11 cellular contexts compared by ENCODE assay signal in genomic region chr18:8948471-8949149, GRCh38.
DNase-seq lines count a peak whose midpoint lies in the region; ATAC-seq, FAIRE-seq and TF ChIP-seq lines count a peak whose summit lies in the region.
"Had no signal": no experiment of that assay in that cellular context is flagged by ENCODE, and none has a peak within 500 bp of the region (broad histone marks: within the 10 kb centered on the region; RNA-seq: fewer than 3 reads in every experiment).

No MANE protein-coding gene starts in this region.

- peaks cover 0 to 6% (median 0%) of the 10 kb centered on the region in 9 donors for H3K9me3 Mint-ChIP-seq in naive thymus-derived CD8-positive, alpha-beta T cell

- no peak for ATAC-seq in HG03280 (IDR thresholded peaks at IDR 0.05; ENCODE audit: unreplicated experiment)
- no peak for ATAC-seq in naive thymus-derived CD8-positive, alpha-beta T cell
- no peak for ATAC-seq in HG03097 (IDR thresholded peaks at IDR 0.05; ENCODE audit: low FRiP score, unreplicated experiment)

- H4K20me1 ChIP-seq in endothelial cell of umbilical vein (replicated peaks; ENCODE audit: control insufficient read depth, extremely low read depth, insufficient read depth, low read length) (no peaks in the 10 kb centered on the region), osteoblast (ENCODE audit: insufficient read depth, low read length) (no peaks in the 10 kb centered on the region)

- peaks cover 0 to 6% (median 0%) of the 10 kb centered on the region in 5 donors for H3K27me3 Mint-ChIP-seq in naive thymus-derived CD8-positive, alpha-beta T cell
- H3K27me3 Mint-ChIP-seq: stimulated activated naive CD8-positive, alpha-beta T cell treated with anti-CD3 and anti-CD28 coated beads, Interleukin-15, Interleukin-2, amounts not matched to agents 100 ng/mL and 50 ng/mL, for 24 hours had no signal

- H3K4me3 Mint-ChIP-seq in naive thymus-derived CD8-positive, alpha-beta T cell = no peak overlapping the region
- H3K4me3 Mint-ChIP-seq: nephron progenitor cell; stimulated activated naive CD8-positive, alpha-beta T cell treated with anti-CD3 and anti-CD28 coated beads, Interleukin-15, Interleukin-2, amounts not matched to agents 100 ng/mL and 50 ng/mL, for 24 hours had no signal

- H3K27ac ChIP-seq in endothelial cell of umbilical vein (ENCODE audit: insufficient read depth, low read depth, low read length) = no peak overlapping the region
- H3K27ac ChIP-seq in osteoblast (ENCODE audit: low read depth, low read length) = peak overlapping the region; percentile 90
- H3K27ac ChIP-seq: cardiac muscle cell had no signal

- H3K9me1 ChIP-seq in endothelial cell of umbilical vein (replicated peaks; ENCODE audit: control insufficient read depth, extremely low read depth, insufficient read depth, low read length) = no peaks in the 10 kb centered on the region

- no peaks in the 10 kb centered on the region for H3K9me3 ChIP-seq in endothelial cell of umbilical vein (replicated peaks; ENCODE audit: control insufficient read depth, insufficient read depth, low read length)
- H3K9me3 ChIP-seq in osteoblast (ENCODE audit: low read depth, low read length) = peaks cover 3% of the 10 kb centered on the region

- peak; percentile 60 for DNase-seq in Daoy (ENCODE audit: low read depth)
- peak; percentile 26 for DNase-seq in NCI-H460 (ENCODE audit: extremely low read depth, low read depth)
- DNase-seq in endothelial cell of umbilical vein (ENCODE audit: low read depth, low spot score) = no peak
- DNase-seq in osteoblast (ENCODE audit: insufficient read length, low spot score, missing footprints) = peak; percentile 93
- no peak for DNase-seq in HT-29 (ENCODE audit: low spot score)
- no peak for DNase-seq in naive thymus-derived CD8-positive, alpha-beta T cell
- DNase-seq: nephron progenitor cell had no signal

- H3K27me3 ChIP-seq in endothelial cell of umbilical vein (ENCODE audit: control insufficient read depth in 2 of 2, insufficient read depth in 2 of 2, low read length in 2 of 2) = peaks cover 0 to 5% of the 10 kb centered on the region in 2 experiments
- H3K27me3 ChIP-seq in osteoblast (ENCODE audit: insufficient read depth, low read length) = no peaks in the 10 kb centered on the region
- H3K27me3 ChIP-seq: cardiac muscle cell had no signal

- H2AFZ ChIP-seq in endothelial cell of umbilical vein (ENCODE audit: low read depth, low read length) = no peak overlapping the region
- H2AFZ ChIP-seq in osteoblast (ENCODE audit: low read length) = peak overlapping the region; percentile 63

- FAIRE-seq in endothelial cell of umbilical vein (lab: Jason Lieb, UNC) = peak; percentile 66

- no peak overlapping the region for H3K9ac ChIP-seq in endothelial cell of umbilical vein (replicated peaks; ENCODE audit: extremely low read depth, insufficient read depth, low read length)

- H3K4me2 ChIP-seq in endothelial cell of umbilical vein (ENCODE audit: insufficient read depth, low read length) (no peak overlapping the region), osteoblast (ENCODE audit: insufficient read depth, low read length) (peak overlapping the region; percentile 73)

- BruUV-seq in endothelial cell of umbilical vein (replicated peaks; lab: Mats Ljungman, UMichigan) = no TSS peak

- H3K4me3 ChIP-seq in endothelial cell of umbilical vein (replicated peaks in 1 of 3; ENCODE audit: insufficient read depth in 1 of 3, low read depth in 1 of 3, low read length in 3 of 3) = no peak overlapping the region
- H3K4me3 ChIP-seq in osteoblast (ENCODE audit: insufficient read depth, low read length) = peak overlapping the region; percentile 44
- H3K4me3 ChIP-seq: cardiac muscle cell had no signal

- POLR2A ChIA-PET in endothelial cell of umbilical vein (lab: Charles Lee) = no interaction called here
- POLR2A ChIA-PET in naive thymus-derived CD8-positive, alpha-beta T cell (lab: Charles Lee) = no interaction called here

- H3K36me3 ChIP-seq in endothelial cell of umbilical vein (ENCODE audit: control insufficient read depth in 2 of 2, extremely low read depth in 1 of 2, insufficient read depth in 2 of 2, low read length in 2 of 2) (no peaks in the 10 kb centered on the region), osteoblast (ENCODE audit: insufficient read depth, low read length) (no peaks in the 10 kb centered on the region)
- H3K36me3 ChIP-seq: cardiac muscle cell had no signal

- H3K36me3 Mint-ChIP-seq in naive thymus-derived CD8-positive, alpha-beta T cell = no peaks in the 10 kb centered on the region

- no peaks in the 10 kb centered on the region for H3K79me2 ChIP-seq in endothelial cell of umbilical vein (ENCODE audit: control insufficient read depth, insufficient read depth, low read length)
- no peaks in the 10 kb centered on the region for H3K79me2 ChIP-seq in osteoblast (ENCODE audit: insufficient read depth, low read length)

- H3K4me1 ChIP-seq in endothelial cell of umbilical vein (ENCODE audit: control insufficient read depth, extremely low read depth, insufficient read depth, low read length) (peaks cover 4% of the 10 kb centered on the region), osteoblast (ENCODE audit: insufficient read depth, low read length) (peaks cover 42% of the 10 kb centered on the region)

- H3K4me1 Mint-ChIP-seq in naive thymus-derived CD8-positive, alpha-beta T cell = peaks cover 11 to 34% (median 13%) of the 10 kb centered on the region in 4 donors

- no peak overlapping the region for H3K27ac Mint-ChIP-seq in naive thymus-derived CD8-positive, alpha-beta T cell
- H3K27ac Mint-ChIP-seq: nephron progenitor cell; stimulated activated naive CD8-positive, alpha-beta T cell treated with anti-CD3 and anti-CD28 coated beads, Interleukin-15, Interleukin-2, amounts not matched to agents 100 ng/mL and 50 ng/mL, for 24 hours had no signal

- no peak for TF ChIP-seq CTCF in endothelial cell of umbilical vein (IDR thresholded peaks at IDR 0.05; ENCODE audit: extremely low read depth in 1 of 2, insufficient read depth in 1 of 2, low read depth in 1 of 2, low read length in 2 of 2)
- no peak for TF ChIP-seq CTCF in osteoblast (IDR thresholded peaks at IDR 0.05; ENCODE audit: extremely low read depth, low read depth, low read length)

- dilution Hi-C loops in endothelial cell of umbilical vein (cut with MboI; ENCODE audit: extremely low pct_ligation_motif_present, low sequenced_read_pairs) = no loop called here

- CTCF ChIA-PET in endothelial cell of umbilical vein (lab: Charles Lee) = interaction anchor here (1.1 to 2.4 kb wide), 2 partner anchors 10 to 11 kb away, joined by 6 to 8 read pairs; no protein-coding TSS in a partner anchor

- intact Hi-C loops in endothelial cell of umbilical vein (cut with micrococcal nuclease) = no loop called here

- TF ChIP-seq POLR2A in endothelial cell of umbilical vein (IDR thresholded peaks at IDR 0.05; ENCODE audit: low read depth, low read length) = no peak

TF ChIP-seq in endothelial cell of umbilical vein, 7 proteins besides CTCF, POLR2A, EP300 and RAD21:
- TF ChIP-seq MAX (IDR thresholded peaks at IDR 0.05; ENCODE audit: insufficient read depth, insufficient read length) = no peak
- TF ChIP-seq GATA2 (IDR thresholded peaks at IDR 0.05; ENCODE audit: insufficient read depth, insufficient read length, low read depth, low read length) = no peak
- no peak for TF ChIP-seq POLR2AphosphoS5 (IDR thresholded peaks at IDR 0.05; ENCODE audit: insufficient read depth, low read depth, low read length)
- no peak for TF ChIP-seq JUN (IDR thresholded peaks at IDR 0.05; ENCODE audit: borderline replicate concordance, insufficient read depth, insufficient read length, low read depth)
- no peak for TF ChIP-seq FOS (IDR thresholded peaks at IDR 0.05; ENCODE audit: borderline replicate concordance, insufficient read depth, low read length)
- no peak for TF ChIP-seq EZH2 (IDR thresholded peaks at IDR 0.05; ENCODE audit: borderline replicate concordance, low read depth, low read length, severe bottlenecking)
- TF ChIP-seq MYC (IDR thresholded peaks at IDR 0.05; ENCODE audit: low read depth, low read length) = no peak

Comparison
In these comparisons a context has a peak if more than half of its experiments do, and no peak if none do; other contexts are left out.
1. DNase-seq: peak in Daoy (single experiment), NCI-H460 (single experiment) and osteoblast (single experiment); none in endothelial cell of umbilical vein (single experiment), HT-29 (single experiment) and naive thymus-derived CD8-positive, alpha-beta T cell (0 of 10).